ENCODE assay signal across 9 cellular contexts in genomic region chr13:46982856-46983582, GRCh38.
DNase-seq lines count a peak whose midpoint lies in the region; ATAC-seq lines count a peak whose summit lies in the region.
"Had no signal": no experiment of that assay in that cellular context is flagged by ENCODE, and none has a peak within 500 bp of the region (broad histone marks: within the 10 kb centered on the region; RNA-seq: fewer than 3 reads in every experiment).

No MANE protein-coding gene starts in this region.

- H3K9me3 Mint-ChIP-seq in memory B cell, result no peaks in the 10 kb centered on the region

- DNase-seq in memory B cell (ENCODE audit: low spot score in 2 of 2), result peak; percentile 36 to 62
- DNase-seq in sciatic nerve (ENCODE audit: low spot score), result no peak
- no peak for DNase-seq in C1 segment of cervical spinal cord (lab: John Stamatoyannopoulos, UW)
- DNase-seq in DMS79 (lab: John Stamatoyannopoulos, UW), result no peak
- no peak for DNase-seq in AG08395 (ENCODE audit: low spot score)

- ATAC-seq in GM18867 (IDR thresholded peaks at IDR 0.05; ENCODE audit: unreplicated experiment), result peak; percentile 87
- ATAC-seq in GM21723 (IDR thresholded peaks at IDR 0.05; ENCODE audit: unreplicated experiment), result peak; percentile 91
- ATAC-seq in HG03558 (IDR thresholded peaks at IDR 0.05; ENCODE audit: extremely low read depth, unreplicated experiment), result peak; percentile 93
- peak; percentile 94 for ATAC-seq in memory B cell (ENCODE audit: low read depth)
- no peak for ATAC-seq in sciatic nerve

- H3K4me3 Mint-ChIP-seq in memory B cell, result peak overlapping the region; percentile 78
- H3K4me3 Mint-ChIP-seq: activated naive CD4-positive, alpha-beta T cell treated with anti-CD3 and anti-CD28 coated beads, Interleukin-2, amount 50 U/mL, for 24 hours had no signal

- peak overlapping the region; percentile 95 for H3K27ac Mint-ChIP-seq in memory B cell
- H3K27ac Mint-ChIP-seq: activated naive CD4-positive, alpha-beta T cell treated with anti-CD3 and anti-CD28 coated beads, Interleukin-2, amount 50 U/mL, for 24 hours had no signal

- intact Hi-C loops in sciatic nerve (cut with DNase I), result no loop called here

- H3K36me3 Mint-ChIP-seq in memory B cell, result no peaks in the 10 kb centered on the region
- H3K36me3 Mint-ChIP-seq: activated naive CD4-positive, alpha-beta T cell treated with anti-CD3 and anti-CD28 coated beads, Interleukin-2, amount 50 U/mL, for 24 hours had no signal

- peaks cover 21% of the 10 kb centered on the region for H3K4me1 Mint-ChIP-seq in memory B cell

- H3K27me3 Mint-ChIP-seq in memory B cell, result no peaks in the 10 kb centered on the region

Comparison
In these comparisons a context has a peak if more than half of its experiments do, and no peak if none do; other contexts are left out.
1. DNase-seq: peak in memory B cell (2 of 2); none in sciatic nerve (single experiment), C1 segment of cervical spinal cord (0 of 14), DMS79 (single experiment) and AG08395 (single experiment).